In the genomic region with DNA sequence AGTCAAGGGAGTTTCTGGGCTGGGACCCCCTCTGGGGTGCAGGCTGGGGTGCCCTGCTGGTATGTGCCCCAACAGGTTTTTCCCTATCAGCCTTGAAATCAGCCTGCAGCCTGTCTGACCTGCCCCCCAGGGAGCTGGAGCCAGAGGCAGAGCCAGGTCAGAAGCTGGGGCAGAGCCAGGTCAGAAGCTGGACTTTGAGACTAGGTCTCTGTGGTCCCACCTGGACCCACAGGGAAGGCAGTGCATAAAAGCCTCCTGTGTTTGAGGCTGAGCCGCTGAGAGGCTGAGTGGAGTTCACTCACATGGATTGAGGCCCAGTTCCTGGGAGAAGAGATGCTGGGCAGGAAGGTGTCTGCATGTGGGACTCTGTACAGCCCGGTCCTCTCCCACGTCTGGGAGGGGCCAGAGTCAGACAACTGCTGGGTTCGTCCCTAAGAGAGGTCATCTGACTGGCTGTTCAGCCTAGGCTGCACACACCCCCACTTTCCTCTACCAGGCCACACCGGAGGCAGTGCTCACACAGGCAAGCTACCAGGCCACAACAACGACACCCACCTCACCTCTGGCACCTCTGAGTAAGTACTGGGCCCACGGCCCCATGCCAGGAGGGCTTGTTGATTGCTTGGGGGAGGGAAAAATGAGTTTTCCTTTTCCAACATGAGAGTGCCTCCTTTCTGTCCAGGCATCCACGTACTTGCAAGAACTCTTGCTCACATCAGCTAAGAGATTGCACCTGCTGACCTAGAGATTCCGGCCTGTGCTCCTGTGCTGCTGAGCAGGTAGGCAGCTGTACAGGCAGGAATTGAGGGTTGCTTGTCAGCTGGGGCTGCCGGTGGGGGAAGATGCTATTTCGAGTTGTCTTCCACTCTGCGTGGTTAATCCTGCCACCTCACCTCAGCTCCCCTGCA, we compare ENCODE assay signal across 11 cellular contexts. TPM values are rescaled to one million over a fixed set of nuclear protein-coding genes. Genes with fewer than 3 reads are reported as not detected.
DNase-seq lines count a peak whose midpoint lies in the region; ATAC-seq and TF ChIP-seq lines count a peak whose summit lies in the region.
"Had no signal": no experiment of that assay in that cellular context is flagged by ENCODE, and none has a peak within 500 bp of the region (broad histone marks: within the 10 kb centered on the region; RNA-seq: fewer than 3 reads in every experiment).

A gene with protein sequence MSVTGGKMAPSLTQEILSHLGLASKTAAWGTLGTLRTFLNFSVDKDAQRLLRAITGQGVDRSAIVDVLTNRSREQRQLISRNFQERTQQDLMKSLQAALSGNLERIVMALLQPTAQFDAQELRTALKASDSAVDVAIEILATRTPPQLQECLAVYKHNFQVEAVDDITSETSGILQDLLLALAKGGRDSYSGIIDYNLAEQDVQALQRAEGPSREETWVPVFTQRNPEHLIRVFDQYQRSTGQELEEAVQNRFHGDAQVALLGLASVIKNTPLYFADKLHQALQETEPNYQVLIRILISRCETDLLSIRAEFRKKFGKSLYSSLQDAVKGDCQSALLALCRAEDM (plus strand): TSS at position 488 of the 908 bp plus-strand sequence. CDS start 814 bp downstream, outside the sequence.

- H3K9me3 ChIP-seq in breast epithelium: no peaks in the 10 kb centered on the region

- no peak for ATAC-seq in HG03039 (IDR thresholded peaks at IDR 0.05; ENCODE audit: unreplicated experiment)
- no peak for ATAC-seq in GM18502 (IDR thresholded peaks at IDR 0.05; ENCODE audit: poor library complexity, unreplicated experiment)

- H3K36me3 Mint-ChIP-seq in nephron (ENCODE audit: low read depth): no peaks in the 10 kb centered on the region

- intact Hi-C loops in breast epithelium (cut with DNase I; ENCODE audit: low total_unique reads): loop anchor here (5.0 kb wide), 1 partner anchor 860 kb away; no protein-coding TSS in a partner anchor

- peaks cover 6% of the 10 kb centered on the region in 2 donors for H3K4me1 ChIP-seq in breast epithelium

- no peaks in the 10 kb centered on the region for H3K27me3 ChIP-seq in breast epithelium

- peak within 1 kb of the TSS in 2 of 3 experiments; percentile 60 to 88 for H3K27ac Mint-ChIP-seq in nephron
- H3K27ac Mint-ChIP-seq: activated CD4-positive, alpha-beta T cell treated with anti-CD3 and anti-CD28 coated beads, Interleukin-2, amount 10 ng/mL, durations not matched to agents 24 days and 14 days had no signal

- H3K4me3 Mint-ChIP-seq in nephron: no peak within 1 kb of the TSS
- H3K4me3 Mint-ChIP-seq: activated CD4-positive, alpha-beta T cell treated with anti-CD3 and anti-CD28 coated beads, Interleukin-2, amount 10 ng/mL, durations not matched to agents 24 days and 14 days had no signal

- H3K4me1 Mint-ChIP-seq in nephron: peaks cover 20% of the 10 kb centered on the region

- no peaks in the 10 kb centered on the region for H3K9me3 Mint-ChIP-seq in nephron
- H3K9me3 Mint-ChIP-seq: activated CD4-positive, alpha-beta T cell treated with anti-CD3 and anti-CD28 coated beads, Interleukin-2, amount 10 ng/mL, durations not matched to agents 24 days and 14 days had no signal

- H3K27me3 Mint-ChIP-seq in nephron (ENCODE audit: low read depth): peaks cover 12% of the 10 kb centered on the region
- H3K27me3 Mint-ChIP-seq: activated CD4-positive, alpha-beta T cell treated with anti-CD3 and anti-CD28 coated beads, Interleukin-2, amount 10 ng/mL, durations not matched to agents 24 days and 14 days had no signal

- H3K36me3 ChIP-seq in breast epithelium: no peaks in the 10 kb centered on the region

- CTCF ChIA-PET in GM10248 (lab: Yijun Ruan, JAX): interaction anchor here (0.7 to 10.9 kb wide), 5 partner anchors 12 to 730 kb away, joined by 3 to 158 read pairs (median 28); a partner anchor contains a TSS

- peak within 1 kb of the TSS in 1 of 3 donors; percentile 36 for H3K4me3 ChIP-seq in breast epithelium

- no peak for TF ChIP-seq POLR2A in breast epithelium (IDR thresholded peaks at IDR 0.05)

- H3K27ac ChIP-seq in breast epithelium: peak within 1 kb of the TSS; percentile 58 to 68

- POLR2A ChIA-PET in GM10248 (lab: Yijun Ruan, JAX): interaction anchor here (0.6 kb wide), 1 partner anchor 116 kb away, joined by 3 read pairs; no protein-coding TSS in a partner anchor

- TF ChIP-seq CTCF in GM10248 (IDR thresholded peaks at IDR 0.05; ENCODE audit: control extremely low read depth, extremely low read depth, low read depth, missing control alignments) (no peak), breast epithelium (IDR thresholded peaks at IDR 0.05) (no peak), nephron (IDR thresholded peaks at IDR 0.05; ENCODE audit: unreplicated experiment in 3 of 3) (no peak)

- DNase-seq in GM10248 (ENCODE audit: extremely low spot score): peak; percentile 45
- peak; percentile 69 for DNase-seq in NCI-H146 (lab: John Stamatoyannopoulos, UW)
- no peak for DNase-seq in breast epithelium (ENCODE audit: low spot score in 2 of 2)
- DNase-seq in NCI-H345 treated with DMSO at 0.1 percent for 48 hours (lab: John Stamatoyannopoulos, UW; ENCODE audit: unreplicated experiment): no peak
- no peak for DNase-seq in activated naive CD4-positive, alpha-beta T cell treated with anti-CD3 and anti-CD28 coated beads, Interleukin-2, amount 50 U/mL, for 16 hours
- DNase-seq: activated CD4-positive, alpha-beta T cell treated with anti-CD3 and anti-CD28 coated beads, Interleukin-2, amount 10 ng/mL, durations not matched to agents 24 days and 14 days; cortex of kidney; GOT3 had no signal

RNA-seq across cellular contexts. Expression of the gene that starts here (rescaled TPM):
- total RNA-seq in breast epithelium: 10 to 100 TPM in 1 of 3 donors, 1 to 10 TPM in 1, not detected in 1; 3.6 to 13.0 TPM

Comparison
In these comparisons a context has a peak if more than half of its experiments do, and no peak if none do; other contexts are left out.
1. DNase-seq: peak in GM10248 (single experiment) and NCI-H146 (single experiment); none in breast epithelium (0 of 2), NCI-H345 treated with DMSO at 0.1 percent for 48 hours (single experiment) and activated naive CD4-positive, alpha-beta T cell treated with anti-CD3 and anti-CD28 coated beads, Interleukin-2, amount 50 U/mL, for 16 hours (single experiment).